Comparison of ENCODE assay signal across 8 cellular contexts in genomic region chr3:102536479-102536878, GRCh38.
DNase-seq lines count a peak whose midpoint lies in the region; ATAC-seq, FAIRE-seq and TF ChIP-seq lines count a peak whose summit lies in the region.

No MANE protein-coding gene starts in this region.

- no peaks in the 10 kb centered on the region for H3K79me2 ChIP-seq in PC-9 (ENCODE audit: low read depth)

- H3K9me3 ChIP-seq in CD4-positive, alpha-beta T cell (ENCODE audit: control insufficient read depth, low read length): no peaks in the 10 kb centered on the region
- H3K9me3 ChIP-seq in PC-9 (ENCODE audit: insufficient read depth, low read depth): peaks cover 6% of the 10 kb centered on the region; the same call in 1 of the 2 replicates

- POLR2A ChIA-PET in CD4-positive, alpha-beta T cell (lab: Charles Lee): interaction anchor here (0.6 to 1.5 kb wide), 2 partner anchors 17 to 307 kb away, joined by 3 to 5 read pairs; no protein-coding TSS in a partner anchor
- POLR2A ChIA-PET in PC-9 (lab: Charles Lee; ENCODE audit: unreplicated experiment): interaction anchor here (0.6 to 1.1 kb wide), 3 partner anchors 12 to 307 kb away, joined by 3 to 10 read pairs (median 3); no protein-coding TSS in a partner anchor

- no peaks in the 10 kb centered on the region for H3K9me2 ChIP-seq in PC-9 (ENCODE audit: insufficient read depth)

- FAIRE-seq in GM19239 (lab: Jason Lieb, UNC): peak; percentile 77

- H3K4me1 ChIP-seq in PC-9 (replicated peaks; ENCODE audit: insufficient read depth): peaks cover 9% of the 10 kb centered on the region; the same call in 1 of the 2 replicates

- H3K4me3 Mint-ChIP-seq in CD4-positive, alpha-beta T cell: no peak overlapping the region
- no peak overlapping the region for H3K4me3 Mint-ChIP-seq in neural crest cell
- no peak overlapping the region for H3K4me3 Mint-ChIP-seq in activated T-helper 17 cell treated with anti-CD3 and anti-CD28 coated beads, Interleukin-2, amount 50 U/mL, for 72 hours

- no peak for DNase-seq in CD4-positive, alpha-beta T cell
- DNase-seq in GM19239 (ENCODE audit: insufficient read length, low spot score) (no peak), KBM-7 (peak; percentile 51), PC-9 (peak in 1 of 2 experiments; percentile 50), epithelial cell of proximal tubule (ENCODE audit: low read depth) (peak; percentile 13), neural crest cell (ENCODE audit: low read depth, low spot score) (no peak)

- no peak for ATAC-seq in CD4-positive, alpha-beta T cell (ENCODE audit: poor library complexity)
- no peak for ATAC-seq in HG02642 (IDR thresholded peaks at IDR 0.05; ENCODE audit: poor library complexity, unreplicated experiment)
- no peak for ATAC-seq in activated T-helper 17 cell treated with anti-CD3 and anti-CD28 coated beads, Interleukin-2, amount 50 U/mL, for 72 hours (replicated peaks)

- H3K9me3 Mint-ChIP-seq in CD4-positive, alpha-beta T cell: no peaks in the 10 kb centered on the region
- no peaks in the 10 kb centered on the region for H3K9me3 Mint-ChIP-seq in neural crest cell
- H3K9me3 Mint-ChIP-seq in activated T-helper 17 cell treated with anti-CD3 and anti-CD28 coated beads, Interleukin-2, amount 50 U/mL, for 72 hours: no peaks in the 10 kb centered on the region

- CTCF ChIA-PET in CD4-positive, alpha-beta T cell (lab: Charles Lee): interaction anchor here (0.9 to 1.1 kb wide), 3 partner anchors 307 to 734 kb away, joined by 4 to 7 read pairs (median 6); no protein-coding TSS in a partner anchor
- CTCF ChIA-PET in PC-9 (lab: Charles Lee): interaction anchor here (0.8 to 3.5 kb wide), 11 partner anchors 69 to 734 kb away, joined by 3 to 103 read pairs (median 5); no protein-coding TSS in a partner anchor

- no peaks in the 10 kb centered on the region for H3K36me3 ChIP-seq in PC-9 (ENCODE audit: low read depth)

- in situ Hi-C loops in KBM-7 (cut with MboI; ENCODE audit: low pct_unique_long_range_greater_than_20kb, low sequenced_read_pairs): loop anchor here (10.0 to 25.0 kb wide), 2 partner anchors 299 to 722 kb away; no protein-coding TSS in a partner anchor

- H2AFZ ChIP-seq in PC-9: peak overlapping the region; percentile 45; the same call in 1 of the 2 replicates

- no peak overlapping the region for H3K27ac ChIP-seq in CD4-positive, alpha-beta T cell (ENCODE audit: low read depth, low read length)
- no peak overlapping the region for H3K27ac ChIP-seq in PC-9

- H3K4me1 Mint-ChIP-seq in CD4-positive, alpha-beta T cell (ENCODE audit: low read depth): no peaks in the 10 kb centered on the region
- H3K4me1 Mint-ChIP-seq in neural crest cell: no peaks in the 10 kb centered on the region
- no peaks in the 10 kb centered on the region for H3K4me1 Mint-ChIP-seq in activated T-helper 17 cell treated with anti-CD3 and anti-CD28 coated beads, Interleukin-2, amount 50 U/mL, for 72 hours

- peak overlapping the region; percentile 50 for H3K4me2 ChIP-seq in PC-9

- H3K36me3 Mint-ChIP-seq in CD4-positive, alpha-beta T cell (ENCODE audit: low read depth): no peaks in the 10 kb centered on the region
- H3K36me3 Mint-ChIP-seq in neural crest cell (ENCODE audit: low read depth): no peaks in the 10 kb centered on the region
- no peaks in the 10 kb centered on the region for H3K36me3 Mint-ChIP-seq in activated T-helper 17 cell treated with anti-CD3 and anti-CD28 coated beads, Interleukin-2, amount 50 U/mL, for 72 hours (ENCODE audit: low read depth)

- peak; percentile 37 for TF ChIP-seq CTCF in CD4-positive, alpha-beta T cell (IDR thresholded peaks at IDR 0.05)
- TF ChIP-seq CTCF in PC-9 (conservative IDR thresholded peaks at IDR 0.05): peak; percentile 78
- TF ChIP-seq CTCF in epithelial cell of proximal tubule (conservative IDR thresholded peaks at IDR 0.05; ENCODE audit: low read depth, low read length): peak; percentile 54
- TF ChIP-seq CTCF in neural crest cell (conservative IDR thresholded peaks at IDR 0.05): peak; percentile 70

- H3K27ac Mint-ChIP-seq in CD4-positive, alpha-beta T cell: no peak overlapping the region
- no peak overlapping the region for H3K27ac Mint-ChIP-seq in neural crest cell (ENCODE audit: unreplicated experiment)
- no peak overlapping the region for H3K27ac Mint-ChIP-seq in activated T-helper 17 cell treated with anti-CD3 and anti-CD28 coated beads, Interleukin-2, amount 50 U/mL, for 72 hours

- no peaks in the 10 kb centered on the region for H3K27me3 ChIP-seq in CD4-positive, alpha-beta T cell (ENCODE audit: control insufficient read depth, insufficient read depth, low read length)
- no peaks in the 10 kb centered on the region for H3K27me3 ChIP-seq in PC-9 (ENCODE audit: insufficient read depth, low read depth)

- intact Hi-C loops in CD4-positive, alpha-beta T cell (cut with DNase I, micrococcal nuclease): loop anchor here (1.0 to 5.0 kb wide), 4 partner anchors 301 to 839 kb away; no protein-coding TSS in a partner anchor
- intact Hi-C loops in PC-9 (cut with micrococcal nuclease; ENCODE audit: unreplicated experiment): loop anchor here (1.0 to 10.0 kb wide), 5 partner anchors 70 to 727 kb away; no protein-coding TSS in a partner anchor

- H3K4me3 ChIP-seq in PC-9: no peak overlapping the region; the same call in 1 of the 2 replicates
- H3K4me3 ChIP-seq in epithelial cell of proximal tubule (ENCODE audit: low read depth, low read length): no peak overlapping the region

- H3F3A ChIP-seq in PC-9 (ENCODE audit: insufficient read depth, low read depth): no peaks in the 10 kb centered on the region

- H4K20me1 ChIP-seq in PC-9 (ENCODE audit: insufficient read depth): no peaks in the 10 kb centered on the region

- peaks cover 16% of the 10 kb centered on the region for H3K27me3 Mint-ChIP-seq in CD4-positive, alpha-beta T cell
- peaks cover 6% of the 10 kb centered on the region for H3K27me3 Mint-ChIP-seq in neural crest cell (ENCODE audit: low read depth)
- peaks cover 4% of the 10 kb centered on the region for H3K27me3 Mint-ChIP-seq in activated T-helper 17 cell treated with anti-CD3 and anti-CD28 coated beads, Interleukin-2, amount 50 U/mL, for 72 hours

- BruUV-seq in PC-9 (replicated peaks; lab: Mats Ljungman, UMichigan): no TSS peak

Comparison
In these comparisons a context has a peak if more than half of its experiments do, and no peak if none do; other contexts are left out.
1. DNase-seq: peak in KBM-7 (single experiment) and epithelial cell of proximal tubule (single experiment); none in CD4-positive, alpha-beta T cell (0 of 10), GM19239 (single experiment) and neural crest cell (single experiment).
2. Peak in every context shown above with its lines, with median percentiles within 50 percentile points of each other: CTCF ChIP-seq.